In the genomic region with DNA sequence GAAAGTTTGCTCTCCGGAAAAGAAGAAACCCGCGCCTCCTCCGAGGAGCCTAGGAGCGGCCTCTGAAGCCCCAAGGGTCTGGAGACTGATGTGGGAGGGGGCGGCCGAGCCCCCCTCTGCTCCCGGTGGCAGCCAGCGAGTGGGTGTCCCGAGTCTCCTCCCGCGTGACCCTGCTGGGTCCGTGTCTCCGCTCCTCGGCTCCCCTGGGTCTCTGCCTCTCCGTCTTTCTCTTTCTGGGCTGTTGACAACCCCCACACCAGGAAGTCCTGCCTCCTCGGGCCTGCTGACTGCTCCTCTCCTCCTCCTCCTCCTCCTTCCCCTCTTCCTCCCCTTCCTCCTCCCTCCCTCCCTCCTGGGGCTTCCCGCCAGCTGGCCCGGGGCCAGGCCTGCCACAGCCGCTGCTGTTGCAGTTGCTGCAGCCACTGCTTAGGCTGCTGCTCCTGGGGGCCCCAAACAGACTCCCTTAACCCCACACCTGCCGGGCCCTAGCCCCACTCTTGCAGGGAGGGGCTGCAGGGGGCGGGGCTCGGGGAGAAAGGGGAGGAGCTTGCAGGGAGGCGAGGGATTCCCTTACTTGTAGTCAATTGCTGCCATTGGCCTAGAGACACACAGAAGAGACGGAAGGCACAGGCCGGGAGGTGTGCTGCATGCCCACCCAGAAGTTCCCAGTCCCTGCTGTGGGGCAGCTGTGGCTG, we compare ENCODE assay signal across 1 cellular context.
TF ChIP-seq lines count a peak whose summit lies in the region.

A gene (minus strand): TSS at position 249 of the 695 bp plus-strand sequence. CDS start 1,176 bp downstream, outside the sequence.

TF ChIP-seq in K562, 482 proteins besides CTCF, POLR2A, EP300 and RAD21 (continued from another document and continues in another):
- TF ChIP-seq, protein P1, sequence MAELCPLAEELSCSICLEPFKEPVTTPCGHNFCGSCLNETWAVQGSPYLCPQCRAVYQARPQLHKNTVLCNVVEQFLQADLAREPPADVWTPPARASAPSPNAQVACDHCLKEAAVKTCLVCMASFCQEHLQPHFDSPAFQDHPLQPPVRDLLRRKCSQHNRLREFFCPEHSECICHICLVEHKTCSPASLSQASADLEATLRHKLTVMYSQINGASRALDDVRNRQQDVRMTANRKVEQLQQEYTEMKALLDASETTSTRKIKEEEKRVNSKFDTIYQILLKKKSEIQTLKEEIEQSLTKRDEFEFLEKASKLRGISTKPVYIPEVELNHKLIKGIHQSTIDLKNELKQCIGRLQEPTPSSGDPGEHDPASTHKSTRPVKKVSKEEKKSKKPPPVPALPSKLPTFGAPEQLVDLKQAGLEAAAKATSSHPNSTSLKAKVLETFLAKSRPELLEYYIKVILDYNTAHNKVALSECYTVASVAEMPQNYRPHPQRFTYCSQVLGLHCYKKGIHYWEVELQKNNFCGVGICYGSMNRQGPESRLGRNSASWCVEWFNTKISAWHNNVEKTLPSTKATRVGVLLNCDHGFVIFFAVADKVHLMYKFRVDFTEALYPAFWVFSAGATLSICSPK (IDR thresholded peaks at IDR 0.05; ENCODE audit: borderline replicate concordance), result no peak
- TF ChIP-seq BRF1 (IDR thresholded peaks at IDR 0.05; ENCODE audit: borderline replicate concordance, extremely low read depth, insufficient read length) (no peak), PHF8 (IDR thresholded peaks at IDR 0.05; ENCODE audit: borderline replicate concordance, low read length) (peak; percentile 81), HNRNPH1 (optimal IDR thresholded peaks at IDR 0.05; ENCODE audit: low read depth, low read length) (no peak), CREB1 (IDR thresholded peaks at IDR 0.05) (no peak), CREB1 (CRISPR knock-in tag; IDR thresholded peaks at IDR 0.05) (0 out of 2 replicates have a peak, but pooled peaks have one; percentile 45), NR4A1 (CRISPR knock-in tag; IDR thresholded peaks at IDR 0.05) (no peak), NR4A1 (tag; IDR thresholded peaks at IDR 0.05) (0 out of 2 replicates have a peak, but pooled peaks have one; percentile 20), NFIC (IDR thresholded peaks at IDR 0.05) (peak; percentile 100), SIN3B (IDR thresholded peaks at IDR 0.05; ENCODE audit: low read depth) (no peak), ZC3H11A (IDR thresholded peaks at IDR 0.05; ENCODE audit: low read depth, low read length) (no peak), TAF15 (IDR thresholded peaks at IDR 0.05; ENCODE audit: low read depth, low read length) (no peak), GATAD2B (IDR thresholded peaks at IDR 0.05; ENCODE audit: borderline replicate concordance) (peak; percentile 77; the same call in 1 of the 2 replicates), TBP (optimal IDR thresholded peaks at IDR 0.05; ENCODE audit: low read depth, low read length) (peak; percentile 68), MTF1 (CRISPR knock-in tag; IDR thresholded peaks at IDR 0.05; ENCODE audit: borderline replicate concordance) (no peak), MEF2D (tag; conservative IDR thresholded peaks at IDR 0.05; ENCODE audit: low read depth) (no peak), ETV6 (IDR thresholded peaks at IDR 0.05; ENCODE audit: borderline replicate concordance in 1 of 2, low read depth in 2 of 2, low read length in 1 of 2) (peak; percentile 55 to 66; a peak in 2 of 4 replicates), ETV6 (CRISPR knock-in tag; IDR thresholded peaks at IDR 0.05; ENCODE audit: borderline replicate concordance) (no peak), MEIS2 (IDR thresholded peaks at IDR 0.05; ENCODE audit: partially characterized antibody) (peak; percentile 48), TARDBP (IDR thresholded peaks at IDR 0.05) (no peak), GTF2F1 (IDR thresholded peaks at IDR 0.05; ENCODE audit: low read depth, low read length) (no peak), HLTF (IDR thresholded peaks at IDR 0.05) (peak; percentile 98), POLR2G (IDR thresholded peaks at IDR 0.05; ENCODE audit: low read depth, low read length) (peak; percentile 89), EZH2 (IDR thresholded peaks at IDR 0.05; ENCODE audit: borderline replicate concordance, low read depth, low read length) (no peak), NFXL1 (CRISPR knock-in tag; IDR thresholded peaks at IDR 0.05) (no peak), SP1 (CRISPR knock-in tag; IDR thresholded peaks at IDR 0.05) (peak; percentile 85), TSC22D4 (tag; IDR thresholded peaks at IDR 0.05) (no peak), KLF13 (tag; IDR thresholded peaks at IDR 0.05; ENCODE audit: borderline replicate concordance, low read depth) (no peak), ZKSCAN8 (CRISPR knock-in tag; IDR thresholded peaks at IDR 0.05) (no peak), NCOA6 (IDR thresholded peaks at IDR 0.05) (no peak), BACH1 (tag; IDR thresholded peaks at IDR 0.05) (no peak), SMAD1 (IDR thresholded peaks at IDR 0.05; ENCODE audit: low read depth, low read length, partially characterized antibody) (peak; percentile 98), HIVEP1 (CRISPR knock-in tag; IDR thresholded peaks at IDR 0.05) (no peak), HMGN3 (IDR thresholded peaks at IDR 0.05; ENCODE audit: borderline replicate concordance, extremely low read depth, insufficient read length, low read depth, low read length) (peak; percentile 84), ZNF134 (CRISPR knock-in tag; conservative IDR thresholded peaks at IDR 0.05) (peak; percentile 90), L3MBTL2 (IDR thresholded peaks at IDR 0.05) (0 out of 2 replicates have a peak, but pooled peaks have one; percentile 12), NCOA1 (IDR thresholded peaks at IDR 0.05; ENCODE audit: low read depth) (peak; percentile 74), ZNF586 (CRISPR knock-in tag; conservative IDR thresholded peaks at IDR 0.05) (no peak)
- TF ChIP-seq, protein P2, sequence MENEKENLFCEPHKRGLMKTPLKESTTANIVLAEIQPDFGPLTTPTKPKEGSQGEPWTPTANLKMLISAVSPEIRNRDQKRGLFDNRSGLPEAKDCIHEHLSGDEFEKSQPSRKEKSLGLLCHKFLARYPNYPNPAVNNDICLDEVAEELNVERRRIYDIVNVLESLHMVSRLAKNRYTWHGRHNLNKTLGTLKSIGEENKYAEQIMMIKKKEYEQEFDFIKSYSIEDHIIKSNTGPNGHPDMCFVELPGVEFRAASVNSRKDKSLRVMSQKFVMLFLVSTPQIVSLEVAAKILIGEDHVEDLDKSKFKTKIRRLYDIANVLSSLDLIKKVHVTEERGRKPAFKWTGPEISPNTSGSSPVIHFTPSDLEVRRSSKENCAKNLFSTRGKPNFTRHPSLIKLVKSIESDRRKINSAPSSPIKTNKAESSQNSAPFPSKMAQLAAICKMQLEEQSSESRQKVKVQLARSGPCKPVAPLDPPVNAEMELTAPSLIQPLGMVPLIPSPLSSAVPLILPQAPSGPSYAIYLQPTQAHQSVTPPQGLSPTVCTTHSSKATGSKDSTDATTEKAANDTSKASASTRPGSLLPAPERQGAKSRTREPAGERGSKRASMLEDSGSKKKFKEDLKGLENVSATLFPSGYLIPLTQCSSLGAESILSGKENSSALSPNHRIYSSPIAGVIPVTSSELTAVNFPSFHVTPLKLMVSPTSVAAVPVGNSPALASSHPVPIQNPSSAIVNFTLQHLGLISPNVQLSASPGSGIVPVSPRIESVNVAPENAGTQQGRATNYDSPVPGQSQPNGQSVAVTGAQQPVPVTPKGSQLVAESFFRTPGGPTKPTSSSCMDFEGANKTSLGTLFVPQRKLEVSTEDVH (IDR thresholded peaks at IDR 0.05; ENCODE audit: low read depth, partially characterized antibody), result peak; percentile 83
- TF ChIP-seq, protein P3, sequence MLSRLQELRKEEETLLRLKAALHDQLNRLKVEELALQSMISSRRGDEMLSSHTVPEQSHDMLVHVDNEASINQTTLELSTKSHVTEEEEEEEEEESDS (CRISPR knock-in tag; IDR thresholded peaks at IDR 0.05), result no peak
- TF ChIP-seq, protein P4, sequence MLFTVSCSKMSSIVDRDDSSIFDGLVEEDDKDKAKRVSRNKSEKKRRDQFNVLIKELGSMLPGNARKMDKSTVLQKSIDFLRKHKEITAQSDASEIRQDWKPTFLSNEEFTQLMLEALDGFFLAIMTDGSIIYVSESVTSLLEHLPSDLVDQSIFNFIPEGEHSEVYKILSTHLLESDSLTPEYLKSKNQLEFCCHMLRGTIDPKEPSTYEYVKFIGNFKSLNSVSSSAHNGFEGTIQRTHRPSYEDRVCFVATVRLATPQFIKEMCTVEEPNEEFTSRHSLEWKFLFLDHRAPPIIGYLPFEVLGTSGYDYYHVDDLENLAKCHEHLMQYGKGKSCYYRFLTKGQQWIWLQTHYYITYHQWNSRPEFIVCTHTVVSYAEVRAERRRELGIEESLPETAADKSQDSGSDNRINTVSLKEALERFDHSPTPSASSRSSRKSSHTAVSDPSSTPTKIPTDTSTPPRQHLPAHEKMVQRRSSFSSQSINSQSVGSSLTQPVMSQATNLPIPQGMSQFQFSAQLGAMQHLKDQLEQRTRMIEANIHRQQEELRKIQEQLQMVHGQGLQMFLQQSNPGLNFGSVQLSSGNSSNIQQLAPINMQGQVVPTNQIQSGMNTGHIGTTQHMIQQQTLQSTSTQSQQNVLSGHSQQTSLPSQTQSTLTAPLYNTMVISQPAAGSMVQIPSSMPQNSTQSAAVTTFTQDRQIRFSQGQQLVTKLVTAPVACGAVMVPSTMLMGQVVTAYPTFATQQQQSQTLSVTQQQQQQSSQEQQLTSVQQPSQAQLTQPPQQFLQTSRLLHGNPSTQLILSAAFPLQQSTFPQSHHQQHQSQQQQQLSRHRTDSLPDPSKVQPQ (CRISPR knock-in tag; IDR thresholded peaks at IDR 0.05; ENCODE audit: borderline replicate concordance), result no peak
- TF ChIP-seq, protein P5, sequence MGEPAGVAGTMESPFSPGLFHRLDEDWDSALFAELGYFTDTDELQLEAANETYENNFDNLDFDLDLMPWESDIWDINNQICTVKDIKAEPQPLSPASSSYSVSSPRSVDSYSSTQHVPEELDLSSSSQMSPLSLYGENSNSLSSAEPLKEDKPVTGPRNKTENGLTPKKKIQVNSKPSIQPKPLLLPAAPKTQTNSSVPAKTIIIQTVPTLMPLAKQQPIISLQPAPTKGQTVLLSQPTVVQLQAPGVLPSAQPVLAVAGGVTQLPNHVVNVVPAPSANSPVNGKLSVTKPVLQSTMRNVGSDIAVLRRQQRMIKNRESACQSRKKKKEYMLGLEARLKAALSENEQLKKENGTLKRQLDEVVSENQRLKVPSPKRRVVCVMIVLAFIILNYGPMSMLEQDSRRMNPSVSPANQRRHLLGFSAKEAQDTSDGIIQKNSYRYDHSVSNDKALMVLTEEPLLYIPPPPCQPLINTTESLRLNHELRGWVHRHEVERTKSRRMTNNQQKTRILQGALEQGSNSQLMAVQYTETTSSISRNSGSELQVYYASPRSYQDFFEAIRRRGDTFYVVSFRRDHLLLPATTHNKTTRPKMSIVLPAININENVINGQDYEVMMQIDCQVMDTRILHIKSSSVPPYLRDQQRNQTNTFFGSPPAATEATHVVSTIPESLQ (CRISPR knock-in tag; IDR thresholded peaks at IDR 0.05), result no peak
- TF ChIP-seq, protein P6, sequence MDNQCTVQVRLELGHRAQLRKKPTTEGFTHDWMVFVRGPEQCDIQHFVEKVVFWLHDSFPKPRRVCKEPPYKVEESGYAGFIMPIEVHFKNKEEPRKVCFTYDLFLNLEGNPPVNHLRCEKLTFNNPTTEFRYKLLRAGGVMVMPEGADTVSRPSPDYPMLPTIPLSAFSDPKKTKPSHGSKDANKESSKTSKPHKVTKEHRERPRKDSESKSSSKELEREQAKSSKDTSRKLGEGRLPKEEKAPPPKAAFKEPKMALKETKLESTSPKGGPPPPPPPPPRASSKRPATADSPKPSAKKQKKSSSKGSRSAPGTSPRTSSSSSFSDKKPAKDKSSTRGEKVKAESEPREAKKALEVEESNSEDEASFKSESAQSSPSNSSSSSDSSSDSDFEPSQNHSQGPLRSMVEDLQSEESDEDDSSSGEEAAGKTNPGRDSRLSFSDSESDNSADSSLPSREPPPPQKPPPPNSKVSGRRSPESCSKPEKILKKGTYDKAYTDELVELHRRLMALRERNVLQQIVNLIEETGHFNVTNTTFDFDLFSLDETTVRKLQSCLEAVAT (IDR thresholded peaks at IDR 0.05), result peak; percentile 88 to 95
- TF ChIP-seq, protein P7, sequence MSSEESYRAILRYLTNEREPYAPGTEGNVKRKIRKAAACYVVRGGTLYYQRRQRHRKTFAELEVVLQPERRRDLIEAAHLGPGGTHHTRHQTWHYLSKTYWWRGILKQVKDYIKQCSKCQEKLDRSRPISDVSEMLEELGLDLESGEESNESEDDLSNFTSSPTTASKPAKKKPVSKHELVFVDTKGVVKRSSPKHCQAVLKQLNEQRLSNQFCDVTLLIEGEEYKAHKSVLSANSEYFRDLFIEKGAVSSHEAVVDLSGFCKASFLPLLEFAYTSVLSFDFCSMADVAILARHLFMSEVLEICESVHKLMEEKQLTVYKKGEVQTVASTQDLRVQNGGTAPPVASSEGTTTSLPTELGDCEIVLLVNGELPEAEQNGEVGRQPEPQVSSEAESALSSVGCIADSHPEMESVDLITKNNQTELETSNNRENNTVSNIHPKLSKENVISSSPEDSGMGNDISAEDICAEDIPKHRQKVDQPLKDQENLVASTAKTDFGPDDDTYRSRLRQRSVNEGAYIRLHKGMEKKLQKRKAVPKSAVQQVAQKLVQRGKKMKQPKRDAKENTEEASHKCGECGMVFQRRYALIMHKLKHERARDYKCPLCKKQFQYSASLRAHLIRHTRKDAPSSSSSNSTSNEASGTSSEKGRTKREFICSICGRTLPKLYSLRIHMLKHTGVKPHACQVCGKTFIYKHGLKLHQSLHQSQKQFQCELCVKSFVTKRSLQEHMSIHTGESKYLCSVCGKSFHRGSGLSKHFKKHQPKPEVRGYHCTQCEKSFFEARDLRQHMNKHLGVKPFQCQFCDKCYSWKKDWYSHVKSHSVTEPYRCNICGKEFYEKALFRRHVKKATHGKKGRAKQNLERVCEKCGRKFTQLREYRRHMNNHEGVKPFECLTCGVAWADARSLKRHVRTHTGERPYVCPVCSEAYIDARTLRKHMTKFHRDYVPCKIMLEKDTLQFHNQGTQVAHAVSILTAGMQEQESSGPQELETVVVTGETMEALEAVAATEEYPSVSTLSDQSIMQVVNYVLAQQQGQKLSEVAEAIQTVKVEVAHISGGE (CRISPR knock-in tag; IDR thresholded peaks at IDR 0.05), result peak in 1 of 3 experiments; percentile 45; a peak in 1 of 6 replicates
- TF ChIP-seq, protein P8, sequence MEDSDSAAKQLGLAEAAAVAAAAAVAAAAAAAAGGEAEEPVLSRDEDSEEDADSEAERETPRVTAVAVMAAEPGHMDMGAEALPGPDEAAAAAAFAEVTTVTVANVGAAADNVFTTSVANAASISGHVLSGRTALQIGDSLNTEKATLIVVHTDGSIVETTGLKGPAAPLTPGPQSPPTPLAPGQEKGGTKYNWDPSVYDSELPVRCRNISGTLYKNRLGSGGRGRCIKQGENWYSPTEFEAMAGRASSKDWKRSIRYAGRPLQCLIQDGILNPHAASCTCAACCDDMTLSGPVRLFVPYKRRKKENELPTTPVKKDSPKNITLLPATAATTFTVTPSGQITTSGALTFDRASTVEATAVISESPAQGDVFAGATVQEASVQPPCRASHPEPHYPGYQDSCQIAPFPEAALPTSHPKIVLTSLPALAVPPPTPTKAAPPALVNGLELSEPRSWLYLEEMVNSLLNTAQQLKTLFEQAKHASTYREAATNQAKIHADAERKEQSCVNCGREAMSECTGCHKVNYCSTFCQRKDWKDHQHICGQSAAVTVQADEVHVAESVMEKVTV (CRISPR knock-in tag; IDR thresholded peaks at IDR 0.05), result no peak
